1 cellular context compared by ENCODE assay signal in the genomic region with DNA sequence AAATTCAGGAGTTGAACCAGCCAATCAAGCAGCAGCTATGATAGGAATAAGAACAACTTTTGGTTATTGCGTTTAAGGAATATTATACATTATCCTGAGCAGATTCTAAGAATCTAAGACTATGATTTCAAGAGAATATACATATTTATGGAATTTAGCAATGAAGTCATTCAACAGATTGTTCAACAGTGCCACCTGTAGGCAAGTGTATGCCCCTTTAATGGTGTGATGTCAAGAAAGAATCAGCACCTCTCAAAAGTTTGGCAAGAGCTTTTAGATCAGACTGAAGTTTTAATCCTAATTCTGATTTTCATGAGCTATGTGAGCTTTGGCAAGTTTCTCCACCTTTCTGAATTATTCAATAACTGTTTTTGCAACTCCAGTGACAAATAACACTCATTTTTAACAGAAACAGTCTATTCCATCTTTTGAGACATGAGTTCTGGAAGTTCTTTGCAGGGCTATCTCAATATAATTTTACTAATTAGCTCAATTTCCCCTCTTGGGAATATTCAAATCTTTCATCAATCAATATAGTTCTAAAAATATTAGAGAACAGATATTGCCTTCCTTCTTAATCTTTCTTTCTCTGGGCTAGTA.
TF ChIP-seq lines count a peak whose summit lies in the region.

No MANE protein-coding gene starts in this region.

TF ChIP-seq in GM23338, 12 proteins besides CTCF, POLR2A, EP300 and RAD21 (continued from another document):
- TF ChIP-seq, protein P1, sequence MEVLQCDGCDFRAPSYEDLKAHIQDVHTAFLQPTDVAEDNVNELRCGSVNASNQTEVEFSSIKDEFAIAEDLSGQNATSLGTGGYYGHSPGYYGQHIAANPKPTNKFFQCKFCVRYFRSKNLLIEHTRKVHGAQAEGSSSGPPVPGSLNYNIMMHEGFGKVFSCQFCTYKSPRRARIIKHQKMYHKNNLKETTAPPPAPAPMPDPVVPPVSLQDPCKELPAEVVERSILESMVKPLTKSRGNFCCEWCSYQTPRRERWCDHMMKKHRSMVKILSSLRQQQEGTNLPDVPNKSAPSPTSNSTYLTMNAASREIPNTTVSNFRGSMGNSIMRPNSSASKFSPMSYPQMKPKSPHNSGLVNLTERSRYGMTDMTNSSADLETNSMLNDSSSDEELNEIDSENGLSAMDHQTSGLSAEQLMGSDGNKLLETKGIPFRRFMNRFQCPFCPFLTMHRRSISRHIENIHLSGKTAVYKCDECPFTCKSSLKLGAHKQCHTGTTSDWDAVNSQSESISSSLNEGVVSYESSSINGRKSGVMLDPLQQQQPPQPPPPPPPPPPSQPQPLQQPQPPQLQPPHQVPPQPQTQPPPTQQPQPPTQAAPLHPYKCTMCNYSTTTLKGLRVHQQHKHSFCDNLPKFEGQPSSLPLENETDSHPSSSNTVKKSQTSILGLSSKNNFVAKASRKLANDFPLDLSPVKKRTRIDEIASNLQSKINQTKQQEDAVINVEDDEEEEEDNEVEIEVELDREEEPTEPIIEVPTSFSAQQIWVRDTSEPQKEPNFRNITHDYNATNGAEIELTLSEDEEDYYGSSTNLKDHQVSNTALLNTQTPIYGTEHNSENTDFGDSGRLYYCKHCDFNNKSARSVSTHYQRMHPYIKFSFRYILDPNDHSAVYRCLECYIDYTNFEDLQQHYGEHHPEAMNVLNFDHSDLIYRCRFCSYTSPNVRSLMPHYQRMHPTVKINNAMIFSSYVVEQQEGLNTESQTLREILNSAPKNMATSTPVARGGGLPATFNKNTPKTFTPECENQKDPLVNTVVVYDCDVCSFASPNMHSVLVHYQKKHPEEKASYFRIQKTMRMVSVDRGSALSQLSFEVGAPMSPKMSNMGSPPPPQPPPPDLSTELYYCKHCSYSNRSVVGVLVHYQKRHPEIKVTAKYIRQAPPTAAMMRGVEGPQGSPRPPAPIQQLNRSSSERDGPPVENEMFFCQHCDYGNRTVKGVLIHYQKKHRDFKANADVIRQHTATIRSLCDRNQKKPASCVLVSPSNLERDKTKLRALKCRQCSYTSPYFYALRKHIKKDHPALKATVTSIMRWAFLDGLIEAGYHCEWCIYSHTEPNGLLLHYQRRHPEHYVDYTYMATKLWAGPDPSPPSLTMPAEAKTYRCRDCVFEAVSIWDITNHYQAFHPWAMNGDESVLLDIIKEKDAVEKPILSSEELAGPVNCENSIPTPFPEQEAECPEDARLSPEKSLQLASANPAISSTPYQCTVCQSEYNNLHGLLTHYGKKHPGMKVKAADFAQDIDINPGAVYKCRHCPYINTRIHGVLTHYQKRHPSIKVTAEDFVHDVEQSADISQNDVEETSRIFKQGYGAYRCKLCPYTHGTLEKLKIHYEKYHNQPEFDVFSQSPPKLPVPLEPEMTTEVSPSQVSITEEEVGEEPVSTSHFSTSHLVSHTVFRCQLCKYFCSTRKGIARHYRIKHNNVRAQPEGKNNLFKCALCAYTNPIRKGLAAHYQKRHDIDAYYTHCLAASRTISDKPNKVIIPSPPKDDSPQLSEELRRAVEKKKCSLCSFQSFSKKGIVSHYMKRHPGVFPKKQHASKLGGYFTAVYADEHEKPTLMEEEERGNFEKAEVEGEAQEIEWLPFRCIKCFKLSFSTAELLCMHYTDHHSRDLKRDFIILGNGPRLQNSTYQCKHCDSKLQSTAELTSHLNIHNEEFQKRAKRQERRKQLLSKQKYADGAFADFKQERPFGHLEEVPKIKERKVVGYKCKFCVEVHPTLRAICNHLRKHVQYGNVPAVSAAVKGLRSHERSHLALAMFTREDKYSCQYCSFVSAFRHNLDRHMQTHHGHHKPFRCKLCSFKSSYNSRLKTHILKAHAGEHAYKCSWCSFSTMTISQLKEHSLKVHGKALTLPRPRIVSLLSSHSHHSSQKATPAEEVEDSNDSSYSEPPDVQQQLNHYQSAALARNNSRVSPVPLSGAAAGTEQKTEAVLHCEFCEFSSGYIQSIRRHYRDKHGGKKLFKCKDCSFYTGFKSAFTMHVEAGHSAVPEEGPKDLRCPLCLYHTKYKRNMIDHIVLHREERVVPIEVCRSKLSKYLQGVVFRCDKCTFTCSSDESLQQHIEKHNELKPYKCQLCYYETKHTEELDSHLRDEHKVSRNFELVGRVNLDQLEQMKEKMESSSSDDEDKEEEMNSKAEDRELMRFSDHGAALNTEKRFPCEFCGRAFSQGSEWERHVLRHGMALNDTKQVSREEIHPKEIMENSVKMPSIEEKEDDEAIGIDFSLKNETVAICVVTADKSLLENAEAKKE (CRISPR knock-in tag; IDR thresholded peaks at IDR 0.05), result no peak
